1 cellular context compared by ENCODE assay signal in genomic region chr6:146028250-146028789, GRCh38.
TF ChIP-seq lines count a peak whose summit lies in the region.

No MANE protein-coding gene starts in this region.

TF ChIP-seq in K562, 482 proteins besides CTCF, POLR2A, EP300 and RAD21 (continued from another document and continues in another):
- TF ChIP-seq AFF1 (IDR thresholded peaks at IDR 0.05; ENCODE audit: low read depth in 1 of 2, partially characterized antibody in 2 of 2) (peak in 1 of 2 experiments; percentile 83), NR2F6 (CRISPR knock-in tag; IDR thresholded peaks at IDR 0.05) (no peak), STAT5B (CRISPR knock-in tag; IDR thresholded peaks at IDR 0.05) (no peak), HDAC1 (IDR thresholded peaks at IDR 0.05) (0 out of 4 replicates have a peak, but pooled peaks of 1 of the 2 experiments have one; percentile 26), THRAP3 (IDR thresholded peaks at IDR 0.05; ENCODE audit: borderline replicate concordance) (no peak), KLF10 (CRISPR knock-in tag; IDR thresholded peaks at IDR 0.05) (no peak), CEBPG (CRISPR knock-in tag; IDR thresholded peaks at IDR 0.05) (no peak), CEBPG (tag; conservative IDR thresholded peaks at IDR 0.05 in 1 of 2, IDR thresholded peaks at IDR 0.05 in 1 of 2) (no peak), JUND (IDR thresholded peaks at IDR 0.05; ENCODE audit: borderline replicate concordance, low read depth, low read length) (no peak), JUND (tag; IDR thresholded peaks at IDR 0.05; ENCODE audit: borderline replicate concordance, low read depth, low read length) (no peak), HIVEP1 (CRISPR knock-in tag; IDR thresholded peaks at IDR 0.05) (no peak), ELF4 (CRISPR knock-in tag; IDR thresholded peaks at IDR 0.05) (no peak), ZNF431 (CRISPR knock-in tag; IDR thresholded peaks at IDR 0.05) (no peak), SREBF1 (IDR thresholded peaks at IDR 0.05; ENCODE audit: borderline replicate concordance, low read depth, low read length) (no peak), MAZ (CRISPR knock-in tag; conservative IDR thresholded peaks at IDR 0.05 in 1 of 2, IDR thresholded peaks at IDR 0.05 in 1 of 2) (peak in 1 of 2 experiments; percentile 72; a peak in 2 of 4 replicates), SMAD4 (CRISPR knock-in tag; conservative IDR thresholded peaks at IDR 0.05) (peak; percentile 35; the same call in 1 of the 2 replicates), HCFC1 (IDR thresholded peaks at IDR 0.05; ENCODE audit: low read depth, low read length) (no peak), ZNF274 (IDR thresholded peaks at IDR 0.05; ENCODE audit: borderline replicate concordance, low read depth, low read length) (no peak), SETDB1 (IDR thresholded peaks at IDR 0.05; ENCODE audit: low read length) (no peak), HLTF (IDR thresholded peaks at IDR 0.05) (no peak), TAF9B (IDR thresholded peaks at IDR 0.05; ENCODE audit: partially characterized antibody) (no peak), RCOR1 (IDR thresholded peaks at IDR 0.05; ENCODE audit: borderline replicate concordance in 1 of 2, low read depth in 2 of 2, low read length in 2 of 2) (peak in 1 of 2 experiments; percentile 72; a peak in 1 of 4 replicates), ESRRB (CRISPR knock-in tag; IDR thresholded peaks at IDR 0.05; ENCODE audit: borderline replicate concordance) (no peak), HMGN3 (IDR thresholded peaks at IDR 0.05; ENCODE audit: borderline replicate concordance, extremely low read depth, insufficient read length, low read depth, low read length) (no peak), XRCC5 (IDR thresholded peaks at IDR 0.05; ENCODE audit: low read depth, low read length) (no peak), TEAD4 (IDR thresholded peaks at IDR 0.05; ENCODE audit: low read length) (no peak), TEAD4 (CRISPR knock-in tag; IDR thresholded peaks at IDR 0.05; ENCODE audit: borderline replicate concordance) (peak; percentile 63; the same call in 1 of the 2 replicates), CTBP1 (IDR thresholded peaks at IDR 0.05; ENCODE audit: borderline replicate concordance) (no peak), RBM17 (IDR thresholded peaks at IDR 0.05; ENCODE audit: borderline replicate concordance, low read depth, low read length) (no peak), RB1 (IDR thresholded peaks at IDR 0.05; ENCODE audit: low read depth) (peak; percentile 36; the same call in 1 of the 2 replicates), CBX1 (IDR thresholded peaks at IDR 0.05; ENCODE audit: low read depth) (no peak), CC2D1A (IDR thresholded peaks at IDR 0.05) (0 out of 2 replicates have a peak, but pooled peaks have one; percentile 12), NFIX (CRISPR knock-in tag; IDR thresholded peaks at IDR 0.05; ENCODE audit: low read depth) (no peak), CEBPZ (IDR thresholded peaks at IDR 0.05; ENCODE audit: borderline replicate concordance, low read depth, low read length) (no peak), MEF2D (tag; conservative IDR thresholded peaks at IDR 0.05; ENCODE audit: low read depth) (no peak), ZNF586 (CRISPR knock-in tag; conservative IDR thresholded peaks at IDR 0.05) (no peak), ZNF785 (CRISPR knock-in tag; IDR thresholded peaks at IDR 0.05) (no peak), NCOA6 (IDR thresholded peaks at IDR 0.05) (no peak), RNF2 (IDR thresholded peaks at IDR 0.05) (no peak), ZBTB9 (CRISPR knock-in tag; IDR thresholded peaks at IDR 0.05) (0 out of 2 replicates have a peak, but pooled peaks have one; percentile 57), SIN3A (IDR thresholded peaks at IDR 0.05; ENCODE audit: borderline replicate concordance in 2 of 2, control insufficient read depth in 1 of 2, low read depth in 2 of 2, low read length in 2 of 2) (0 out of 4 replicates have a peak, but pooled peaks of 1 of the 2 experiments have one; percentile 26), ZFP36 (IDR thresholded peaks at IDR 0.05; ENCODE audit: low read depth, low read length, partially characterized antibody) (no peak), HMG20B (CRISPR knock-in tag; IDR thresholded peaks at IDR 0.05) (no peak), ZNF143 (CRISPR knock-in tag; IDR thresholded peaks at IDR 0.05) (no peak), RFX1 (IDR thresholded peaks at IDR 0.05) (peak; percentile 33; the same call in 1 of the 2 replicates), NCOA1 (IDR thresholded peaks at IDR 0.05; ENCODE audit: low read depth) (peak; percentile 64), U2AF1 (optimal IDR thresholded peaks at IDR 0.05; ENCODE audit: low read depth, low read length) (no peak), POLR2H (tag; IDR thresholded peaks at IDR 0.05; ENCODE audit: low read depth) (no peak), POLR2AphosphoS2 (IDR thresholded peaks at IDR 0.05; ENCODE audit: low read length) (no peak), POLR3A (IDR thresholded peaks at IDR 0.05; ENCODE audit: borderline replicate concordance, extremely low read depth, insufficient read depth, insufficient read length) (no peak), YY1 (IDR thresholded peaks at IDR 0.05; ENCODE audit: borderline replicate concordance in 1 of 3, control insufficient read depth in 1 of 3, extremely low read depth in 1 of 3, insufficient read depth in 3 of 3, insufficient read length in 1 of 3, insufficient replicate concordance in 2 of 3, low read depth in 1 of 3, low read length in 2 of 3) (peak in 1 of 3 experiments; percentile 25), TRIM24 (IDR thresholded peaks at IDR 0.05) (no peak), FOXK1 (CRISPR knock-in tag; IDR thresholded peaks at IDR 0.05; ENCODE audit: borderline replicate concordance) (peak; percentile 67; the same call in 1 of the 2 replicates), ZNF212 (CRISPR knock-in tag; IDR thresholded peaks at IDR 0.05) (no peak), SRF (CRISPR knock-in tag; IDR thresholded peaks at IDR 0.05) (peak in 1 of 2 experiments; percentile 40; a peak in 1 of 4 replicates), ETV5 (CRISPR knock-in tag; IDR thresholded peaks at IDR 0.05; ENCODE audit: low read depth) (peak; percentile 23; the same call in 1 of the 2 replicates), CREM (IDR thresholded peaks at IDR 0.05; ENCODE audit: low read depth) (peak; percentile 33; the same call in 1 of the 2 replicates)
- TF ChIP-seq, protein P1, sequence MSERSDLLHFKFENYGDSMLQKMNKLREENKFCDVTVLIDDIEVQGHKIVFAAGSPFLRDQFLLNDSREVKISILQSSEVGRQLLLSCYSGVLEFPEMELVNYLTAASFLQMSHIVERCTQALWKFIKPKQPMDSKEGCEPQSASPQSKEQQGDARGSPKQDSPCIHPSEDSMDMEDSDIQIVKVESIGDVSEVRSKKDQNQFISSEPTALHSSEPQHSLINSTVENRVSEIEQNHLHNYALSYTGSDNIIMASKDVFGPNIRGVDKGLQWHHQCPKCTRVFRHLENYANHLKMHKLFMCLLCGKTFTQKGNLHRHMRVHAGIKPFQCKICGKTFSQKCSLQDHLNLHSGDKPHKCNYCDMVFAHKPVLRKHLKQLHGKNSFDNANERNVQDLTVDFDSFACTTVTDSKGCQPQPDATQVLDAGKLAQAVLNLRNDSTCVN (CRISPR knock-in tag; IDR thresholded peaks at IDR 0.05): peak; percentile 70; the same call in 1 of the 2 replicates
- TF ChIP-seq, protein P2, sequence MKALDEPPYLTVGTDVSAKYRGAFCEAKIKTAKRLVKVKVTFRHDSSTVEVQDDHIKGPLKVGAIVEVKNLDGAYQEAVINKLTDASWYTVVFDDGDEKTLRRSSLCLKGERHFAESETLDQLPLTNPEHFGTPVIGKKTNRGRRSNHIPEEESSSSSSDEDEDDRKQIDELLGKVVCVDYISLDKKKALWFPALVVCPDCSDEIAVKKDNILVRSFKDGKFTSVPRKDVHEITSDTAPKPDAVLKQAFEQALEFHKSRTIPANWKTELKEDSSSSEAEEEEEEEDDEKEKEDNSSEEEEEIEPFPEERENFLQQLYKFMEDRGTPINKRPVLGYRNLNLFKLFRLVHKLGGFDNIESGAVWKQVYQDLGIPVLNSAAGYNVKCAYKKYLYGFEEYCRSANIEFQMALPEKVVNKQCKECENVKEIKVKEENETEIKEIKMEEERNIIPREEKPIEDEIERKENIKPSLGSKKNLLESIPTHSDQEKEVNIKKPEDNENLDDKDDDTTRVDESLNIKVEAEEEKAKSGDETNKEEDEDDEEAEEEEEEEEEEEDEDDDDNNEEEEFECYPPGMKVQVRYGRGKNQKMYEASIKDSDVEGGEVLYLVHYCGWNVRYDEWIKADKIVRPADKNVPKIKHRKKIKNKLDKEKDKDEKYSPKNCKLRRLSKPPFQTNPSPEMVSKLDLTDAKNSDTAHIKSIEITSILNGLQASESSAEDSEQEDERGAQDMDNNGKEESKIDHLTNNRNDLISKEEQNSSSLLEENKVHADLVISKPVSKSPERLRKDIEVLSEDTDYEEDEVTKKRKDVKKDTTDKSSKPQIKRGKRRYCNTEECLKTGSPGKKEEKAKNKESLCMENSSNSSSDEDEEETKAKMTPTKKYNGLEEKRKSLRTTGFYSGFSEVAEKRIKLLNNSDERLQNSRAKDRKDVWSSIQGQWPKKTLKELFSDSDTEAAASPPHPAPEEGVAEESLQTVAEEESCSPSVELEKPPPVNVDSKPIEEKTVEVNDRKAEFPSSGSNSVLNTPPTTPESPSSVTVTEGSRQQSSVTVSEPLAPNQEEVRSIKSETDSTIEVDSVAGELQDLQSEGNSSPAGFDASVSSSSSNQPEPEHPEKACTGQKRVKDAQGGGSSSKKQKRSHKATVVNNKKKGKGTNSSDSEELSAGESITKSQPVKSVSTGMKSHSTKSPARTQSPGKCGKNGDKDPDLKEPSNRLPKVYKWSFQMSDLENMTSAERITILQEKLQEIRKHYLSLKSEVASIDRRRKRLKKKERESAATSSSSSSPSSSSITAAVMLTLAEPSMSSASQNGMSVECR (CRISPR knock-in tag; IDR thresholded peaks at IDR 0.05): no peak
- TF ChIP-seq, protein P3, sequence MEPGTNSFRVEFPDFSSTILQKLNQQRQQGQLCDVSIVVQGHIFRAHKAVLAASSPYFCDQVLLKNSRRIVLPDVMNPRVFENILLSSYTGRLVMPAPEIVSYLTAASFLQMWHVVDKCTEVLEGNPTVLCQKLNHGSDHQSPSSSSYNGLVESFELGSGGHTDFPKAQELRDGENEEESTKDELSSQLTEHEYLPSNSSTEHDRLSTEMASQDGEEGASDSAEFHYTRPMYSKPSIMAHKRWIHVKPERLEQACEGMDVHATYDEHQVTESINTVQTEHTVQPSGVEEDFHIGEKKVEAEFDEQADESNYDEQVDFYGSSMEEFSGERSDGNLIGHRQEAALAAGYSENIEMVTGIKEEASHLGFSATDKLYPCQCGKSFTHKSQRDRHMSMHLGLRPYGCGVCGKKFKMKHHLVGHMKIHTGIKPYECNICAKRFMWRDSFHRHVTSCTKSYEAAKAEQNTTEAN (CRISPR knock-in tag; IDR thresholded peaks at IDR 0.05): no peak
